ENCODE assay signal across 1 cellular context in genomic region chr1:154698320-154699096, GRCh38.
TF ChIP-seq lines count a peak whose summit lies in the region.

No MANE protein-coding gene starts in this region.

TF ChIP-seq in HepG2, 621 proteins besides CTCF, POLR2A, EP300 and RAD21 (continued from another document and continues in another):
- TF ChIP-seq ZNF292 (CRISPR knock-in tag; IDR thresholded peaks at IDR 0.05; ENCODE audit: borderline replicate concordance, low read depth) = 0 out of 2 replicates have a peak, but pooled peaks have one; percentile 37
- TF ChIP-seq RXRB (CRISPR knock-in tag; IDR thresholded peaks at IDR 0.05; ENCODE audit: borderline replicate concordance) = peak; percentile 84
- peak; percentile 49; the same call in 1 of the 2 replicates for TF ChIP-seq ZNF614 (CRISPR knock-in tag; IDR thresholded peaks at IDR 0.05; ENCODE audit: borderline replicate concordance)
- peak; percentile 47; the same call in 1 of the 2 replicates for TF ChIP-seq POGZ (CRISPR knock-in tag; IDR thresholded peaks at IDR 0.05)
- TF ChIP-seq ZNF180 (CRISPR knock-in tag; IDR thresholded peaks at IDR 0.05; ENCODE audit: borderline replicate concordance, low read depth) = no peak
- TF ChIP-seq ZBTB2 (CRISPR knock-in tag; IDR thresholded peaks at IDR 0.05; ENCODE audit: low read depth) = no peak
- peak; percentile 45; the same call in 1 of the 2 replicates for TF ChIP-seq ARID4A (CRISPR knock-in tag; IDR thresholded peaks at IDR 0.05; ENCODE audit: borderline replicate concordance)
- TF ChIP-seq FOXK2 (IDR thresholded peaks at IDR 0.05) = no peak
- TF ChIP-seq NR2F6 (IDR thresholded peaks at IDR 0.05) = peak; percentile 98
- peak; percentile 92 for TF ChIP-seq NR2F6 (CRISPR knock-in tag; IDR thresholded peaks at IDR 0.05)
- no peak for TF ChIP-seq FOXP1 (IDR thresholded peaks at IDR 0.05)
- peak; percentile 87 for TF ChIP-seq FOXP1 (CRISPR knock-in tag; IDR thresholded peaks at IDR 0.05)
- TF ChIP-seq CERS6 (CRISPR knock-in tag; IDR thresholded peaks at IDR 0.05) = no peak
- TF ChIP-seq ZNF18 (CRISPR knock-in tag; IDR thresholded peaks at IDR 0.05; ENCODE audit: insufficient replicate concordance) = peak; percentile 74
- TF ChIP-seq NCOR1 (IDR thresholded peaks at IDR 0.05; ENCODE audit: borderline replicate concordance, low read length) = peak; percentile 80; the same call in 1 of the 2 replicates
- 0 out of 2 replicates have a peak, but pooled peaks have one; percentile 57 for TF ChIP-seq RCOR2 (CRISPR knock-in tag; IDR thresholded peaks at IDR 0.05)
- TF ChIP-seq SAP130 (CRISPR knock-in tag; IDR thresholded peaks at IDR 0.05; ENCODE audit: low read depth) = peak; percentile 37; the same call in 1 of the 2 replicates
- TF ChIP-seq ZNF644 (CRISPR knock-in tag; IDR thresholded peaks at IDR 0.05; ENCODE audit: low read depth) = peak; percentile 81
- 0 out of 2 replicates have a peak, but pooled peaks have one; percentile 26 for TF ChIP-seq MIER2 (CRISPR knock-in tag; IDR thresholded peaks at IDR 0.05)
- TF ChIP-seq ZKSCAN8 (CRISPR knock-in tag; IDR thresholded peaks at IDR 0.05; ENCODE audit: borderline replicate concordance) = peak; percentile 98
- no peak; the same call in 1 of the 2 replicates for TF ChIP-seq ETV5 (CRISPR knock-in tag; IDR thresholded peaks at IDR 0.05; ENCODE audit: borderline replicate concordance)
- peak; percentile 78 for TF ChIP-seq BCL6 (CRISPR knock-in tag; IDR thresholded peaks at IDR 0.05)
- TF ChIP-seq ARNTL (CRISPR knock-in tag; IDR thresholded peaks at IDR 0.05) = no peak
- peak; percentile 20; the same call in 1 of the 2 replicates for TF ChIP-seq ZNF607 (CRISPR knock-in tag; IDR thresholded peaks at IDR 0.05; ENCODE audit: borderline replicate concordance)
- TF ChIP-seq ZGPAT (CRISPR knock-in tag; IDR thresholded peaks at IDR 0.05) = peak; percentile 74; the same call in 1 of the 2 replicates
- TF ChIP-seq TAF1 (CRISPR knock-in tag; IDR thresholded peaks at IDR 0.05) = no peak
- TF ChIP-seq ZNF264 (CRISPR knock-in tag; IDR thresholded peaks at IDR 0.05) = no peak
- peak; percentile 53; the same call in 1 of the 2 replicates for TF ChIP-seq RXRA (CRISPR knock-in tag; IDR thresholded peaks at IDR 0.05)
- TF ChIP-seq ZNF331 (CRISPR knock-in tag; IDR thresholded peaks at IDR 0.05) = 0 out of 2 replicates have a peak, but pooled peaks have one; percentile 46
- TF ChIP-seq ARID3A (IDR thresholded peaks at IDR 0.05; ENCODE audit: low read depth, low read length) = peak; percentile 57; the same call in 1 of the 2 replicates
- no peak for TF ChIP-seq HNRNPL (IDR thresholded peaks at IDR 0.05; ENCODE audit: low read depth, low read length)
- no peak for TF ChIP-seq PHF20 (CRISPR knock-in tag; IDR thresholded peaks at IDR 0.05)
- TF ChIP-seq TBX2 (CRISPR knock-in tag; IDR thresholded peaks at IDR 0.05; ENCODE audit: borderline replicate concordance) = peak; percentile 47; the same call in 1 of the 2 replicates
- TF ChIP-seq JUNB (CRISPR knock-in tag; IDR thresholded peaks at IDR 0.05; ENCODE audit: borderline replicate concordance) = no peak
- TF ChIP-seq ZNF446 (CRISPR knock-in tag; IDR thresholded peaks at IDR 0.05) = no peak
- no peak for TF ChIP-seq ZNF740 (CRISPR knock-in tag; IDR thresholded peaks at IDR 0.05)
- TF ChIP-seq EHMT2 (IDR thresholded peaks at IDR 0.05; ENCODE audit: borderline replicate concordance, low read depth, low read length) = 0 out of 2 replicates have a peak, but pooled peaks have one; percentile 46
- TF ChIP-seq TCF7 (IDR thresholded peaks at IDR 0.05; ENCODE audit: low read depth) = no peak
- TF ChIP-seq ZNF441 (CRISPR knock-in tag; IDR thresholded peaks at IDR 0.05; ENCODE audit: borderline replicate concordance) = no peak
- TF ChIP-seq TBL1XR1 (IDR thresholded peaks at IDR 0.05; ENCODE audit: borderline replicate concordance, low read length, partially characterized antibody) = peak; percentile 41
- peak; percentile 71; the same call in 1 of the 2 replicates for TF ChIP-seq MIXL1 (CRISPR knock-in tag; IDR thresholded peaks at IDR 0.05)
- TF ChIP-seq NCOA2 (CRISPR knock-in tag; IDR thresholded peaks at IDR 0.05) = peak; percentile 55
- TF ChIP-seq HDAC1 (CRISPR knock-in tag; IDR thresholded peaks at IDR 0.05) = peak; percentile 62
- TF ChIP-seq RARA (CRISPR knock-in tag; IDR thresholded peaks at IDR 0.05) = peak; percentile 95
- peak in 1 of 2 experiments; percentile 25; a peak in 1 of 4 replicates for TF ChIP-seq MAFK (conservative IDR thresholded peaks at IDR 0.05 in 1 of 2, IDR thresholded peaks at IDR 0.05 in 1 of 2; ENCODE audit: low read length in 2 of 2)
- no peak for TF ChIP-seq ZSCAN31 (CRISPR knock-in tag; IDR thresholded peaks at IDR 0.05; ENCODE audit: low read depth)
- TF ChIP-seq ATM (IDR thresholded peaks at IDR 0.05; ENCODE audit: borderline replicate concordance) = peak; percentile 93; the same call in 1 of the 2 replicates
- TF ChIP-seq KDM6A (CRISPR knock-in tag; IDR thresholded peaks at IDR 0.05; ENCODE audit: low read depth) = 0 out of 2 replicates have a peak, but pooled peaks have one; percentile 16
- TF ChIP-seq TARDBP (CRISPR knock-in tag; IDR thresholded peaks at IDR 0.05) = peak; percentile 32; the same call in 1 of the 2 replicates
- TF ChIP-seq E2F2 (CRISPR knock-in tag; IDR thresholded peaks at IDR 0.05; ENCODE audit: borderline replicate concordance) = no peak
- peak; percentile 45; the same call in 1 of the 2 replicates for TF ChIP-seq PRDM10 (CRISPR knock-in tag; IDR thresholded peaks at IDR 0.05; ENCODE audit: low read depth)
